1 cellular context compared by ENCODE assay signal in genomic region chr22:19146215-19146968, GRCh38.
TF ChIP-seq lines count a peak whose summit lies in the region.

No MANE protein-coding gene starts in this region.

TF ChIP-seq in K562, 482 proteins besides CTCF, POLR2A, EP300 and RAD21 (continued from another document and continues in another):
- TF ChIP-seq ZNF512 (tag; IDR thresholded peaks at IDR 0.05): no peak
- TF ChIP-seq, protein P1, sequence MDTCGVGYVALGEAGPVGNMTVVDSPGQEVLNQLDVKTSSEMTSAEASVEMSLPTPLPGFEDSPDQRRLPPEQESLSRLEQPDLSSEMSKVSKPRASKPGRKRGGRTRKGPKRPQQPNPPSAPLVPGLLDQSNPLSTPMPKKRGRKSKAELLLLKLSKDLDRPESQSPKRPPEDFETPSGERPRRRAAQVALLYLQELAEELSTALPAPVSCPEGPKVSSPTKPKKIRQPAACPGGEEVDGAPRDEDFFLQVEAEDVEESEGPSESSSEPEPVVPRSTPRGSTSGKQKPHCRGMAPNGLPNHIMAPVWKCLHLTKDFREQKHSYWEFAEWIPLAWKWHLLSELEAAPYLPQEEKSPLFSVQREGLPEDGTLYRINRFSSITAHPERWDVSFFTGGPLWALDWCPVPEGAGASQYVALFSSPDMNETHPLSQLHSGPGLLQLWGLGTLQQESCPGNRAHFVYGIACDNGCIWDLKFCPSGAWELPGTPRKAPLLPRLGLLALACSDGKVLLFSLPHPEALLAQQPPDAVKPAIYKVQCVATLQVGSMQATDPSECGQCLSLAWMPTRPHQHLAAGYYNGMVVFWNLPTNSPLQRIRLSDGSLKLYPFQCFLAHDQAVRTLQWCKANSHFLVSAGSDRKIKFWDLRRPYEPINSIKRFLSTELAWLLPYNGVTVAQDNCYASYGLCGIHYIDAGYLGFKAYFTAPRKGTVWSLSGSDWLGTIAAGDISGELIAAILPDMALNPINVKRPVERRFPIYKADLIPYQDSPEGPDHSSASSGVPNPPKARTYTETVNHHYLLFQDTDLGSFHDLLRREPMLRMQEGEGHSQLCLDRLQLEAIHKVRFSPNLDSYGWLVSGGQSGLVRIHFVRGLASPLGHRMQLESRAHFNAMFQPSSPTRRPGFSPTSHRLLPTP (IDR thresholded peaks at IDR 0.05; ENCODE audit: borderline replicate concordance, extremely low read depth, insufficient read length): no peak
- TF ChIP-seq MAZ (CRISPR knock-in tag; conservative IDR thresholded peaks at IDR 0.05 in 1 of 2, IDR thresholded peaks at IDR 0.05 in 1 of 2): no peak
- TF ChIP-seq ZBTB9 (CRISPR knock-in tag; IDR thresholded peaks at IDR 0.05): no peak
- no peak for TF ChIP-seq FUS (optimal IDR thresholded peaks at IDR 0.05; ENCODE audit: low read depth, low read length)
- TF ChIP-seq, protein P2, sequence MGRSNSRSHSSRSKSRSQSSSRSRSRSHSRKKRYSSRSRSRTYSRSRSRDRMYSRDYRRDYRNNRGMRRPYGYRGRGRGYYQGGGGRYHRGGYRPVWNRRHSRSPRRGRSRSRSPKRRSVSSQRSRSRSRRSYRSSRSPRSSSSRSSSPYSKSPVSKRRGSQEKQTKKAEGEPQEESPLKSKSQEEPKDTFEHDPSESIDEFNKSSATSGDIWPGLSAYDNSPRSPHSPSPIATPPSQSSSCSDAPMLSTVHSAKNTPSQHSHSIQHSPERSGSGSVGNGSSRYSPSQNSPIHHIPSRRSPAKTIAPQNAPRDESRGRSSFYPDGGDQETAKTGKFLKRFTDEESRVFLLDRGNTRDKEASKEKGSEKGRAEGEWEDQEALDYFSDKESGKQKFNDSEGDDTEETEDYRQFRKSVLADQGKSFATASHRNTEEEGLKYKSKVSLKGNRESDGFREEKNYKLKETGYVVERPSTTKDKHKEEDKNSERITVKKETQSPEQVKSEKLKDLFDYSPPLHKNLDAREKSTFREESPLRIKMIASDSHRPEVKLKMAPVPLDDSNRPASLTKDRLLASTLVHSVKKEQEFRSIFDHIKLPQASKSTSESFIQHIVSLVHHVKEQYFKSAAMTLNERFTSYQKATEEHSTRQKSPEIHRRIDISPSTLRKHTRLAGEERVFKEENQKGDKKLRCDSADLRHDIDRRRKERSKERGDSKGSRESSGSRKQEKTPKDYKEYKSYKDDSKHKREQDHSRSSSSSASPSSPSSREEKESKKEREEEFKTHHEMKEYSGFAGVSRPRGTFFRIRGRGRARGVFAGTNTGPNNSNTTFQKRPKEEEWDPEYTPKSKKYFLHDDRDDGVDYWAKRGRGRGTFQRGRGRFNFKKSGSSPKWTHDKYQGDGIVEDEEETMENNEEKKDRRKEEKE (IDR thresholded peaks at IDR 0.05; ENCODE audit: borderline replicate concordance in 1 of 2, control insufficient read depth in 1 of 2, low read depth in 2 of 2, low read length in 1 of 2): no peak
- TF ChIP-seq, protein P3, sequence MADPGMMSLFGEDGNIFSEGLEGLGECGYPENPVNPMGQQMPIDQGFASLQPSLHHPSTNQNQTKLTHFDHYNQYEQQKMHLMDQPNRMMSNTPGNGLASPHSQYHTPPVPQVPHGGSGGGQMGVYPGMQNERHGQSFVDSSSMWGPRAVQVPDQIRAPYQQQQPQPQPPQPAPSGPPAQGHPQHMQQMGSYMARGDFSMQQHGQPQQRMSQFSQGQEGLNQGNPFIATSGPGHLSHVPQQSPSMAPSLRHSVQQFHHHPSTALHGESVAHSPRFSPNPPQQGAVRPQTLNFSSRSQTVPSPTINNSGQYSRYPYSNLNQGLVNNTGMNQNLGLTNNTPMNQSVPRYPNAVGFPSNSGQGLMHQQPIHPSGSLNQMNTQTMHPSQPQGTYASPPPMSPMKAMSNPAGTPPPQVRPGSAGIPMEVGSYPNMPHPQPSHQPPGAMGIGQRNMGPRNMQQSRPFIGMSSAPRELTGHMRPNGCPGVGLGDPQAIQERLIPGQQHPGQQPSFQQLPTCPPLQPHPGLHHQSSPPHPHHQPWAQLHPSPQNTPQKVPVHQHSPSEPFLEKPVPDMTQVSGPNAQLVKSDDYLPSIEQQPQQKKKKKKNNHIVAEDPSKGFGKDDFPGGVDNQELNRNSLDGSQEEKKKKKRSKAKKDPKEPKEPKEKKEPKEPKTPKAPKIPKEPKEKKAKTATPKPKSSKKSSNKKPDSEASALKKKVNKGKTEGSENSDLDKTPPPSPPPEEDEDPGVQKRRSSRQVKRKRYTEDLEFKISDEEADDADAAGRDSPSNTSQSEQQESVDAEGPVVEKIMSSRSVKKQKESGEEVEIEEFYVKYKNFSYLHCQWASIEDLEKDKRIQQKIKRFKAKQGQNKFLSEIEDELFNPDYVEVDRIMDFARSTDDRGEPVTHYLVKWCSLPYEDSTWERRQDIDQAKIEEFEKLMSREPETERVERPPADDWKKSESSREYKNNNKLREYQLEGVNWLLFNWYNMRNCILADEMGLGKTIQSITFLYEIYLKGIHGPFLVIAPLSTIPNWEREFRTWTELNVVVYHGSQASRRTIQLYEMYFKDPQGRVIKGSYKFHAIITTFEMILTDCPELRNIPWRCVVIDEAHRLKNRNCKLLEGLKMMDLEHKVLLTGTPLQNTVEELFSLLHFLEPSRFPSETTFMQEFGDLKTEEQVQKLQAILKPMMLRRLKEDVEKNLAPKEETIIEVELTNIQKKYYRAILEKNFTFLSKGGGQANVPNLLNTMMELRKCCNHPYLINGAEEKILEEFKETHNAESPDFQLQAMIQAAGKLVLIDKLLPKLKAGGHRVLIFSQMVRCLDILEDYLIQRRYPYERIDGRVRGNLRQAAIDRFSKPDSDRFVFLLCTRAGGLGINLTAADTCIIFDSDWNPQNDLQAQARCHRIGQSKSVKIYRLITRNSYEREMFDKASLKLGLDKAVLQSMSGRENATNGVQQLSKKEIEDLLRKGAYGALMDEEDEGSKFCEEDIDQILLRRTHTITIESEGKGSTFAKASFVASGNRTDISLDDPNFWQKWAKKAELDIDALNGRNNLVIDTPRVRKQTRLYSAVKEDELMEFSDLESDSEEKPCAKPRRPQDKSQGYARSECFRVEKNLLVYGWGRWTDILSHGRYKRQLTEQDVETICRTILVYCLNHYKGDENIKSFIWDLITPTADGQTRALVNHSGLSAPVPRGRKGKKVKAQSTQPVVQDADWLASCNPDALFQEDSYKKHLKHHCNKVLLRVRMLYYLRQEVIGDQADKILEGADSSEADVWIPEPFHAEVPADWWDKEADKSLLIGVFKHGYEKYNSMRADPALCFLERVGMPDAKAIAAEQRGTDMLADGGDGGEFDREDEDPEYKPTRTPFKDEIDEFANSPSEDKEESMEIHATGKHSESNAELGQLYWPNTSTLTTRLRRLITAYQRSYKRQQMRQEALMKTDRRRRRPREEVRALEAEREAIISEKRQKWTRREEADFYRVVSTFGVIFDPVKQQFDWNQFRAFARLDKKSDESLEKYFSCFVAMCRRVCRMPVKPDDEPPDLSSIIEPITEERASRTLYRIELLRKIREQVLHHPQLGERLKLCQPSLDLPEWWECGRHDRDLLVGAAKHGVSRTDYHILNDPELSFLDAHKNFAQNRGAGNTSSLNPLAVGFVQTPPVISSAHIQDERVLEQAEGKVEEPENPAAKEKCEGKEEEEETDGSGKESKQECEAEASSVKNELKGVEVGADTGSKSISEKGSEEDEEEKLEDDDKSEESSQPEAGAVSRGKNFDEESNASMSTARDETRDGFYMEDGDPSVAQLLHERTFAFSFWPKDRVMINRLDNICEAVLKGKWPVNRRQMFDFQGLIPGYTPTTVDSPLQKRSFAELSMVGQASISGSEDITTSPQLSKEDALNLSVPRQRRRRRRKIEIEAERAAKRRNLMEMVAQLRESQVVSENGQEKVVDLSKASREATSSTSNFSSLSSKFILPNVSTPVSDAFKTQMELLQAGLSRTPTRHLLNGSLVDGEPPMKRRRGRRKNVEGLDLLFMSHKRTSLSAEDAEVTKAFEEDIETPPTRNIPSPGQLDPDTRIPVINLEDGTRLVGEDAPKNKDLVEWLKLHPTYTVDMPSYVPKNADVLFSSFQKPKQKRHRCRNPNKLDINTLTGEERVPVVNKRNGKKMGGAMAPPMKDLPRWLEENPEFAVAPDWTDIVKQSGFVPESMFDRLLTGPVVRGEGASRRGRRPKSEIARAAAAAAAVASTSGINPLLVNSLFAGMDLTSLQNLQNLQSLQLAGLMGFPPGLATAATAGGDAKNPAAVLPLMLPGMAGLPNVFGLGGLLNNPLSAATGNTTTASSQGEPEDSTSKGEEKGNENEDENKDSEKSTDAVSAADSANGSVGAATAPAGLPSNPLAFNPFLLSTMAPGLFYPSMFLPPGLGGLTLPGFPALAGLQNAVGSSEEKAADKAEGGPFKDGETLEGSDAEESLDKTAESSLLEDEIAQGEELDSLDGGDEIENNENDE (IDR thresholded peaks at IDR 0.05; ENCODE audit: low read depth, low read length): no peak
- no peak for TF ChIP-seq MTA3 (IDR thresholded peaks at IDR 0.05; ENCODE audit: borderline replicate concordance)
- no peak for TF ChIP-seq ZNF75A (CRISPR knock-in tag; IDR thresholded peaks at IDR 0.05)
- TF ChIP-seq KDM4B (IDR thresholded peaks at IDR 0.05; ENCODE audit: borderline replicate concordance in 2 of 2, low read depth in 1 of 2): 0 out of 4 replicates have a peak, but pooled peaks of 1 of the 2 experiments have one; percentile 47
- no peak for TF ChIP-seq LARP7 (IDR thresholded peaks at IDR 0.05)
- no peak for TF ChIP-seq SMARCB1 (IDR thresholded peaks at IDR 0.05; ENCODE audit: insufficient read length, low read depth)
- TF ChIP-seq SUPT5H (IDR thresholded peaks at IDR 0.05): no peak
- no peak for TF ChIP-seq PCBP2 (IDR thresholded peaks at IDR 0.05; ENCODE audit: low read depth, low read length, poor library complexity, severe bottlenecking)
- no peak for TF ChIP-seq POLR2B (IDR thresholded peaks at IDR 0.05; ENCODE audit: low read depth, partially characterized antibody)
- TF ChIP-seq MBD2 (IDR thresholded peaks at IDR 0.05; ENCODE audit: borderline replicate concordance, low read depth): no peak
- no peak for TF ChIP-seq ARID3A (IDR thresholded peaks at IDR 0.05; ENCODE audit: borderline replicate concordance, low read depth, low read length)
- TF ChIP-seq POU5F1 (IDR thresholded peaks at IDR 0.05; ENCODE audit: borderline replicate concordance, low read depth, low read length, partially characterized antibody): no peak
- no peak for TF ChIP-seq ZNF584 (CRISPR knock-in tag; IDR thresholded peaks at IDR 0.05; ENCODE audit: low read depth)
- TF ChIP-seq L3MBTL2 (IDR thresholded peaks at IDR 0.05): peak; percentile 56
- TF ChIP-seq TARDBP (IDR thresholded peaks at IDR 0.05): no peak
- TF ChIP-seq SAFB (IDR thresholded peaks at IDR 0.05; ENCODE audit: borderline replicate concordance, low read depth, low read length): no peak
- TF ChIP-seq ZNF609 (CRISPR knock-in tag; IDR thresholded peaks at IDR 0.05; ENCODE audit: borderline replicate concordance): peak; percentile 85; the same call in 1 of the 2 replicates
- no peak for TF ChIP-seq ZNF3 (CRISPR knock-in tag; IDR thresholded peaks at IDR 0.05)
- no peak for TF ChIP-seq SMAD3 (CRISPR knock-in tag; conservative IDR thresholded peaks at IDR 0.05)
